Comparison of ENCODE assay signal across 25 cellular contexts in genomic region chr14:90714811-90715210, GRCh38.
A peak's percentile ranks its signal among the peaks of the same experiment; 100 is the strongest.
DNase-seq lines count a peak whose midpoint lies in the region; ATAC-seq and TF ChIP-seq lines count a peak whose summit lies in the region.
"Had no signal": no experiment of that assay in that cellular context is flagged by ENCODE, and none has a peak within 500 bp of the region (broad histone marks: within the 10 kb centered on the region; RNA-seq: fewer than 3 reads in every experiment).

No MANE protein-coding gene starts in this region.

- H3K23ac ChIP-seq in mesenchymal stem cell (ENCODE audit: low read length in 2 of 2): no peak overlapping the region

- WGBS in mesenchymal stem cell: 94% methylated on average over 1 of the region's 1 CpG

- CTCF ChIA-PET in MCF 10A (lab: Yijun Ruan, JAX): interaction anchor here (0.6 to 3.7 kb wide), 4 partner anchors 17 to 458 kb away, joined by 3 to 17 read pairs (median 4); no protein-coding TSS in a partner anchor

- no peak overlapping the region for H2AFZ ChIP-seq in mesenchymal stem cell (ENCODE audit: low read depth, low read length)

- H3K4me1 Mint-ChIP-seq in MCF 10A (ENCODE audit: insufficient read depth, unreplicated experiment): no peaks in the 10 kb centered on the region
- H3K4me1 Mint-ChIP-seq in type B pancreatic cell (ENCODE audit: unreplicated experiment): peaks cover 21% of the 10 kb centered on the region
- H3K4me1 Mint-ChIP-seq: activated T-helper 17 cell treated with anti-CD3 and anti-CD28 coated beads, Interleukin-2, amount 50 U/mL, for 72 hours had no signal

- no peak overlapping the region for H3K14ac ChIP-seq in mesenchymal stem cell (ENCODE audit: low read length in 2 of 2)

- no peak overlapping the region for H4K91ac ChIP-seq in mesenchymal stem cell (ENCODE audit: low read length)

- H3K27ac ChIP-seq in breast epithelium (no peak overlapping the region), mesenchymal stem cell (ENCODE audit: low read length, poor library complexity, severe bottlenecking) (no peak overlapping the region)
- H3K27ac ChIP-seq: 22Rv1, epithelial cell of prostate, HL-60, uterus had no signal

- H2BK12ac ChIP-seq in mesenchymal stem cell (ENCODE audit: low read length in 2 of 2): no peak overlapping the region

- no peaks in the 10 kb centered on the region for H3K79me1 ChIP-seq in mesenchymal stem cell (replicated peaks; ENCODE audit: low read length, poor library complexity, severe bottlenecking)

- H2BK120ac ChIP-seq in mesenchymal stem cell (ENCODE audit: low read depth, low read length): no peak overlapping the region

- H3K9me3 ChIP-seq in breast epithelium (no peaks in the 10 kb centered on the region), mesenchymal stem cell (ENCODE audit: control insufficient read depth, low read length) (no peaks in the 10 kb centered on the region)
- H3K9me3 ChIP-seq: Caco-2, uterus had no signal

- H3K4me1 ChIP-seq in breast epithelium (no peaks in the 10 kb centered on the region), mesenchymal stem cell (ENCODE audit: control insufficient read depth, insufficient read depth, low read depth, low read length) (no peaks in the 10 kb centered on the region)

- no peak overlapping the region for H3K4me3 Mint-ChIP-seq in MCF 10A (ENCODE audit: unreplicated experiment)
- no peak overlapping the region for H3K4me3 Mint-ChIP-seq in type B pancreatic cell
- H3K4me3 Mint-ChIP-seq: activated naive CD8-positive, alpha-beta T cell; activated T-helper 17 cell treated with anti-CD3 and anti-CD28 coated beads, Interleukin-2, amount 50 U/mL, for 72 hours; brain; natural killer cell treated with Interleukin-12 subunit alpha and Interleukin-12 subunit beta and Interleukin-15 and Interleukin-18, amount 100 ng/mL, for 72 hours had no signal

- no peak overlapping the region for H3K4ac ChIP-seq in mesenchymal stem cell (ENCODE audit: low read depth in 1 of 2, low read length in 2 of 2)

- H3K9me3 Mint-ChIP-seq in MCF 10A (ENCODE audit: unreplicated experiment) (no peaks in the 10 kb centered on the region), type B pancreatic cell (peaks cover 4% of the 10 kb centered on the region)
- H3K9me3 Mint-ChIP-seq: activated T-helper 17 cell treated with anti-CD3 and anti-CD28 coated beads, Interleukin-2, amount 50 U/mL, for 72 hours; natural killer cell treated with Interleukin-12 subunit alpha and Interleukin-12 subunit beta and Interleukin-15 and Interleukin-18, amount 100 ng/mL, for 72 hours had no signal

- intact Hi-C loops in MCF 10A (cut with micrococcal nuclease): no loop called here
- intact Hi-C loops in breast epithelium (cut with DNase I; ENCODE audit: low total_unique reads): no loop called here

- ATAC-seq in omental fat pad (ENCODE audit: low FRiP score): no peak
- ATAC-seq: activated T-helper 17 cell treated with anti-CD3 and anti-CD28 coated beads, Interleukin-2, amount 50 U/mL, for 72 hours; left cardiac atrium; natural killer cell treated with Interleukin-12 subunit alpha and Interleukin-12 subunit beta and Interleukin-15 and Interleukin-18, amount 100 ng/mL, for 72 hours had no signal

- TF ChIP-seq CTCF in MCF 10A (IDR thresholded peaks at IDR 0.05; ENCODE audit: unreplicated experiment): no peak
- TF ChIP-seq CTCF in breast epithelium (IDR thresholded peaks at IDR 0.05): no peak
- no peak for TF ChIP-seq CTCF in choroid plexus epithelial cell (conservative IDR thresholded peaks at IDR 0.05; ENCODE audit: low read depth, low read length)
- no peak for TF ChIP-seq CTCF in type B pancreatic cell (conservative IDR thresholded peaks at IDR 0.05)
- no peak for TF ChIP-seq CTCF in omental fat pad (IDR thresholded peaks at IDR 0.05)

- no peak for TF ChIP-seq POLR2A in breast epithelium (IDR thresholded peaks at IDR 0.05)

- no TSS peak for BruUV-seq in MCF 10A (replicated peaks; lab: Mats Ljungman, UMichigan)

- H3K27me3 ChIP-seq in breast epithelium: no peaks in the 10 kb centered on the region
- H3K27me3 ChIP-seq in mesenchymal stem cell (ENCODE audit: control insufficient read depth in 1 of 2, insufficient read depth in 1 of 2, low read length in 2 of 2): no peaks in the 10 kb centered on the region
- H3K27me3 ChIP-seq: uterus had no signal

- POLR2A ChIA-PET in MCF 10A (lab: Yijun Ruan, JAX): no interaction called here

- H3K36me3 Mint-ChIP-seq in MCF 10A (ENCODE audit: insufficient read depth, unreplicated experiment) (peaks cover 4% of the 10 kb centered on the region), type B pancreatic cell (peaks cover 13% of the 10 kb centered on the region)
- H3K36me3 Mint-ChIP-seq: activated naive CD8-positive, alpha-beta T cell; natural killer cell treated with Interleukin-12 subunit alpha and Interleukin-12 subunit beta and Interleukin-15 and Interleukin-18, amount 100 ng/mL, for 72 hours had no signal

- H4K8ac ChIP-seq in mesenchymal stem cell (ENCODE audit: low read length): no peak overlapping the region

- H3K27ac Mint-ChIP-seq in MCF 10A (ENCODE audit: low read depth, unreplicated experiment) (peak overlapping the region; percentile 85), type B pancreatic cell (peak overlapping the region; percentile 22)
- H3K27ac Mint-ChIP-seq: activated naive CD8-positive, alpha-beta T cell; activated T-helper 17 cell treated with anti-CD3 and anti-CD28 coated beads, Interleukin-2, amount 50 U/mL, for 72 hours; natural killer cell treated with Interleukin-12 subunit alpha and Interleukin-12 subunit beta and Interleukin-15 and Interleukin-18, amount 100 ng/mL, for 72 hours; progenitor cell of endocrine pancreas had no signal

- no peak overlapping the region for H3K9ac ChIP-seq in mesenchymal stem cell (ENCODE audit: low read length)

- no peak for DNase-seq in MCF 10A (ENCODE audit: unreplicated experiment)
- DNase-seq in breast epithelium (ENCODE audit: low spot score in 2 of 2): no peak
- DNase-seq in choroid plexus epithelial cell (ENCODE audit: low read depth): peak; percentile 45
- DNase-seq in mesenchymal stem cell: peak; percentile 22
- DNase-seq in type B pancreatic cell (ENCODE audit: extremely low spot score, unreplicated experiment): no peak
- no peak for DNase-seq in stimulated activated CD4-positive, alpha-beta T cell treated with anti-CD3 and anti-CD28 coated beads, Interleukin-15, amount 100 ng/mL, for 24 hours
- DNase-seq in omental fat pad (ENCODE audit: low spot score): no peak
- DNase-seq in NCI-H2227 treated with DMSO at 0.1 percent for 48 hours (lab: John Stamatoyannopoulos, UW): no peak
- DNase-seq: Caco-2, dermis blood vessel endothelial cell, left cardiac atrium, midbrain, NCI-H1417 treated with DMSO at 0.1 percent for 48 hours, NCI-H526, Right ventricle myocardium superior, SW 1271, uterus had no signal

- H3K4me3 ChIP-seq in breast epithelium (no peak overlapping the region), choroid plexus epithelial cell (ENCODE audit: low read depth, low read length) (no peak overlapping the region), mesenchymal stem cell (ENCODE audit: insufficient read depth in 1 of 2, low read depth in 1 of 2, low read length in 2 of 2) (no peak overlapping the region)
- H3K4me3 ChIP-seq: uterus had no signal

- H2AK5ac ChIP-seq in mesenchymal stem cell (ENCODE audit: low read length, severe bottlenecking): no peak overlapping the region

- H2BK5ac ChIP-seq in mesenchymal stem cell (ENCODE audit: low read depth, low read length, poor library complexity, severe bottlenecking): no peak overlapping the region

- H3K27me3 Mint-ChIP-seq in MCF 10A (ENCODE audit: insufficient read depth, unreplicated experiment) (no peaks in the 10 kb centered on the region), type B pancreatic cell (no peaks in the 10 kb centered on the region)
- H3K27me3 Mint-ChIP-seq: activated naive CD8-positive, alpha-beta T cell; brain; progenitor cell of endocrine pancreas had no signal

- H3K36me3 ChIP-seq in breast epithelium: no peaks in the 10 kb centered on the region
- H3K36me3 ChIP-seq in mesenchymal stem cell (ENCODE audit: control insufficient read depth in 1 of 2, insufficient read depth in 2 of 2, low read depth in 1 of 2, low read length in 2 of 2): peaks cover 0 to 10% of the 10 kb centered on the region in 2 experiments
- H3K36me3 ChIP-seq: uterus had no signal

- H3K4me2 ChIP-seq in mesenchymal stem cell (ENCODE audit: low read length, poor library complexity, severe bottlenecking): no peak overlapping the region

- H2BK15ac ChIP-seq in mesenchymal stem cell (ENCODE audit: low read depth, poor library complexity, severe bottlenecking): no peak overlapping the region

- no peak overlapping the region for H3K18ac ChIP-seq in mesenchymal stem cell (ENCODE audit: low read depth in 1 of 2, low read length in 2 of 2)

Comparison
In these comparisons a context has a peak if more than half of its experiments do, and no peak if none do; other contexts are left out.
1. DNase-seq: peak in choroid plexus epithelial cell (single experiment) and mesenchymal stem cell (single experiment); none in MCF 10A (single experiment), breast epithelium (0 of 2), type B pancreatic cell (single experiment), stimulated activated CD4-positive, alpha-beta T cell treated with anti-CD3 and anti-CD28 coated beads, Interleukin-15, amount 100 ng/mL, for 24 hours (single experiment), omental fat pad (single experiment) and NCI-H2227 treated with DMSO at 0.1 percent for 48 hours (single experiment).